Comparison of ENCODE assay signal across 8 cellular contexts in genomic region chr2:193348055-193348454, GRCh38.
A peak's percentile ranks its signal among the peaks of the same experiment; 100 is the strongest.
DNase-seq lines count a peak whose midpoint lies in the region; ATAC-seq and TF ChIP-seq lines count a peak whose summit lies in the region.

No MANE protein-coding gene starts in this region.

- no peaks in the 10 kb centered on the region for H3K27me3 Mint-ChIP-seq in activated CD4-positive, alpha-beta T cell treated with anti-CD3 and anti-CD28 coated beads for 36 hours

- H3K27ac Mint-ChIP-seq in activated CD4-positive, alpha-beta T cell treated with anti-CD3 and anti-CD28 coated beads for 36 hours: no peak overlapping the region

- peak overlapping the region; percentile 17 to 49 (median 32) for H3K4me3 ChIP-seq in esophagus muscularis mucosa
- H3K4me3 ChIP-seq in spleen: peak overlapping the region; percentile 23 to 73 (median 38)
- H3K4me3 ChIP-seq in gastroesophageal sphincter: peak overlapping the region in 1 of 2 donors; percentile 25

- H3K27me3 ChIP-seq in esophagus muscularis mucosa: no peaks in the 10 kb centered on the region
- H3K27me3 ChIP-seq in spleen (replicated peaks in 1 of 7): no peaks in the 10 kb centered on the region
- no peaks in the 10 kb centered on the region for H3K27me3 ChIP-seq in gastroesophageal sphincter

- WGBS in esophagus muscularis mucosa: 76% methylated on average over 2 of the region's 2 CpGs
- WGBS in spleen, 5 donors: 71 to 88% (median 78%) methylated on average over 2 of the region's 2 CpGs
- 80 to 100% methylated on average over 2 of the region's 2 CpGs for WGBS in gastroesophageal sphincter (ENCODE audit: low coverage in 1 of 2), 2 donors

- TF ChIP-seq POLR2A in esophagus muscularis mucosa (IDR thresholded peaks at IDR 0.05; ENCODE audit: low read depth): no peak
- TF ChIP-seq POLR2A in spleen (IDR thresholded peaks at IDR 0.05): no peak
- TF ChIP-seq POLR2A in gastroesophageal sphincter (IDR thresholded peaks at IDR 0.05): no peak

- H3K36me3 ChIP-seq in esophagus muscularis mucosa: no peaks in the 10 kb centered on the region
- H3K36me3 ChIP-seq in spleen: no peaks in the 10 kb centered on the region
- no peaks in the 10 kb centered on the region for H3K36me3 ChIP-seq in gastroesophageal sphincter

- no peak overlapping the region for H3K27ac ChIP-seq in esophagus muscularis mucosa (replicated peaks in 1 of 4)
- peak overlapping the region in 1 of 8 donors; percentile 51 for H3K27ac ChIP-seq in spleen
- H3K27ac ChIP-seq in gastroesophageal sphincter: no peak overlapping the region

- H3K4me1 ChIP-seq in esophagus muscularis mucosa (no peaks in the 10 kb centered on the region), spleen (peaks cover 0 to 10% (median 5%) of the 10 kb centered on the region in 6 donors), gastroesophageal sphincter (no peaks in the 10 kb centered on the region)

- no peak for DNase-seq in activated CD4-positive, alpha-beta T cell treated with anti-CD3 and anti-CD28 coated beads for 36 hours
- DNase-seq in activated CD4-positive, alpha-beta T cell treated with anti-CD3 and anti-CD28 coated beads, Interleukin-2, amount 50 U/mL, for 48 hours: no peak
- DNase-seq in RPMI7951 (ENCODE audit: low read depth) (peak; percentile 2), esophagus muscularis mucosa (ENCODE audit: extremely low spot score) (no peak), spleen (no peak), NCI-H1436 treated with DMSO at 0.1 percent for 48 hours (lab: John Stamatoyannopoulos, UW) (no peak)

- no peak for TF ChIP-seq CTCF in esophagus muscularis mucosa (IDR thresholded peaks at IDR 0.05)
- TF ChIP-seq CTCF in spleen (IDR thresholded peaks at IDR 0.05 in 8 of 11, conservative IDR thresholded peaks at IDR 0.05 in 3 of 11): no peak
- no peak for TF ChIP-seq CTCF in gastroesophageal sphincter (IDR thresholded peaks at IDR 0.05)

- H3K36me3 Mint-ChIP-seq in activated CD4-positive, alpha-beta T cell treated with anti-CD3 and anti-CD28 coated beads for 36 hours (ENCODE audit: low read depth): no peaks in the 10 kb centered on the region

- H3K4me1 Mint-ChIP-seq in activated CD4-positive, alpha-beta T cell treated with anti-CD3 and anti-CD28 coated beads for 36 hours: peaks cover 6% of the 10 kb centered on the region

- CTCF ChIA-PET in activated CD4-positive, alpha-beta T cell treated with anti-CD3 and anti-CD28 coated beads for 36 hours (lab: Charles Lee): interaction anchor here (0.7 kb wide), 1 partner anchor 50 kb away, joined by 3 read pairs; no protein-coding TSS in a partner anchor

- no peaks in the 10 kb centered on the region for H3K9me3 Mint-ChIP-seq in activated CD4-positive, alpha-beta T cell treated with anti-CD3 and anti-CD28 coated beads for 36 hours (ENCODE audit: low read depth)

- intact Hi-C loops in activated CD4-positive, alpha-beta T cell treated with anti-CD3 and anti-CD28 coated beads for 36 hours (cut with DNase I, micrococcal nuclease): no loop called here
- intact Hi-C loops in esophagus muscularis mucosa (cut with DNase I) (no loop called here), spleen (cut with DNase I; ENCODE audit: low total_unique reads) (no loop called here)

- no peak for TF ChIP-seq EP300 in esophagus muscularis mucosa (IDR thresholded peaks at IDR 0.05)
- TF ChIP-seq EP300 in gastroesophageal sphincter (IDR thresholded peaks at IDR 0.05): no peak

- H3K4me3 Mint-ChIP-seq in activated CD4-positive, alpha-beta T cell treated with anti-CD3 and anti-CD28 coated beads for 36 hours: peak overlapping the region; percentile 52

- POLR2A ChIA-PET in activated CD4-positive, alpha-beta T cell treated with anti-CD3 and anti-CD28 coated beads for 36 hours (lab: Charles Lee): no interaction called here

- ATAC-seq in activated CD4-positive, alpha-beta T cell treated with anti-CD3 and anti-CD28 coated beads for 36 hours: no peak
- ATAC-seq in gastroesophageal sphincter (no peak), GM18870 (IDR thresholded peaks at IDR 0.05; ENCODE audit: unreplicated experiment) (no peak)

- H3K9me3 ChIP-seq in esophagus muscularis mucosa (no peaks in the 10 kb centered on the region), spleen (no peaks in the 10 kb centered on the region), gastroesophageal sphincter (no peaks in the 10 kb centered on the region)
